In the genomic region with DNA sequence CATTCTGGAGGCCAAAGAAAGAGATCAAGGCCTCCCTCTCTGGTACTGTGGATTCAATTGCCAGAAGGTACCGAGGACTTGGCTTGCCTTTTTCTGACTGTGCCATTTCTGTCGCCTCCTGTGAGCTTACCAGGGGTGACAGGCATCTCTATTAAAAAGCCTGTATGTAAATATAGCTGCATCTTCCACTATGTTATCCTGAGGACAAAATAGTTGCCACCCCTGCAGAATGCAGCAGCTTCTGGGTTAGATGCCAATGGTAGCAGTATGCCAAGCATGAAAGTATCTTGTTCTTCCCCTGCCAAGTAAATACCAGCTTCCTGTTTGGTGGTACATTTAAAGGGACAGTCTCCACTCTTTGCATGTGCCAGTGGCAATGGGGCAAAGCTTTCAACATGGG, we compare ENCODE assay signal across 26 cellular contexts. TPM values are rescaled to one million over a fixed set of nuclear protein-coding genes. Genes with fewer than 3 reads are reported as not detected.
"Had no signal": no experiment of that assay in that cellular context is flagged by ENCODE, and none has a peak within 500 bp of the region (broad histone marks: within the 10 kb centered on the region; RNA-seq: fewer than 3 reads in every experiment).

No MANE protein-coding gene starts in this region.

- H3K27me3 Mint-ChIP-seq: activated CD8-positive, alpha-beta T cell treated with anti-CD3 and anti-CD28 coated beads for 36 hours; activated naive CD4-positive, alpha-beta T cell treated with anti-CD3 and anti-CD28 coated beads, Interleukin-2, amount 10 ng/mL, durations not matched to agents 7 days and 5 days; activated naive CD8-positive, alpha-beta T cell treated with anti-CD3 and anti-CD28 coated beads for 36 hours had no signal

- ATAC-seq: activated CD4-positive, CD25-positive, alpha-beta regulatory T cell treated with anti-CD3 and anti-CD28 coated beads, Interleukin-2, amount 50 U/mL, for 24 hours; activated CD8-positive, alpha-beta T cell treated with anti-CD3 and anti-CD28 coated beads for 36 hours; activated T-cell treated with anti-CD3 and anti-CD28 coated beads, Interleukin-2, amount 50 U/mL, for 72 hours; Panc1 had no signal

- H3K36me3 Mint-ChIP-seq: activated naive CD4-positive, alpha-beta T cell treated with anti-CD3 and anti-CD28 coated beads, Interleukin-2, amount 10 ng/mL, durations not matched to agents 7 days and 5 days; activated naive CD8-positive, alpha-beta T cell treated with anti-CD3 and anti-CD28 coated beads for 36 hours had no signal

- H3K27ac Mint-ChIP-seq: activated CD8-positive, alpha-beta T cell treated with anti-CD3 and anti-CD28 coated beads for 36 hours; activated naive CD4-positive, alpha-beta T cell treated with anti-CD3 and anti-CD28 coated beads, Interleukin-2, amount 10 ng/mL, durations not matched to agents 7 days and 5 days; activated naive CD8-positive, alpha-beta T cell treated with anti-CD3 and anti-CD28 coated beads for 36 hours; activated T-cell treated with anti-CD3 and anti-CD28 coated beads, Interleukin-2, amount 50 U/mL, for 72 hours; activated T-helper 2 cell treated with anti-CD3 and anti-CD28 coated beads, Interferon-gamma antibody, Interleukin-2, Interleukin-4, amounts not matched to agents 10 μg/mL and 5 μg/mL and 100 μg/mL, durations not matched to agents 14 hours and 24 hours and 36 hours; T-helper 1 cell treated with Interleukin-12 subunit alpha and Interleukin-12 subunit beta and Interleukin-4 antibody, amounts not matched to agents 30 μg/mL and 1 μg/mL, for 36 hours had no signal

- H3K4me3 Mint-ChIP-seq: activated CD8-positive, alpha-beta T cell treated with anti-CD3 and anti-CD28 coated beads for 36 hours; activated naive CD4-positive, alpha-beta T cell treated with anti-CD3 and anti-CD28 coated beads, Interleukin-2, amount 10 ng/mL, durations not matched to agents 7 days and 5 days; activated naive CD8-positive, alpha-beta T cell treated with anti-CD3 and anti-CD28 coated beads for 36 hours; activated T-cell treated with anti-CD3 and anti-CD28 coated beads, Interleukin-2, amount 50 U/mL, for 72 hours; T-helper 1 cell treated with Interleukin-12 subunit alpha and Interleukin-12 subunit beta and Interleukin-4 antibody, amounts not matched to agents 30 μg/mL and 1 μg/mL, for 36 hours had no signal

- H3K9me3 Mint-ChIP-seq: activated CD8-positive, alpha-beta T cell treated with anti-CD3 and anti-CD28 coated beads for 36 hours; activated naive CD4-positive, alpha-beta T cell treated with anti-CD3 and anti-CD28 coated beads, Interleukin-2, amount 10 ng/mL, durations not matched to agents 7 days and 5 days; activated T-cell treated with anti-CD3 and anti-CD28 coated beads, Interleukin-2, amount 50 U/mL, for 72 hours; activated T-helper 2 cell treated with anti-CD3 and anti-CD28 coated beads, Interferon-gamma antibody, Interleukin-2, Interleukin-4, amounts not matched to agents 10 μg/mL and 5 μg/mL and 100 μg/mL, durations not matched to agents 14 hours and 24 hours and 36 hours; T-helper 1 cell treated with Interleukin-12 subunit alpha and Interleukin-12 subunit beta and Interleukin-4 antibody, amounts not matched to agents 30 μg/mL and 1 μg/mL, for 36 hours had no signal

- DNase-seq: activated CD4-positive, alpha-beta T cell treated with anti-CD3 and anti-CD28 coated beads for 4 hours; activated CD8-positive, alpha-beta memory T cell treated with anti-CD3 and anti-CD28 coated beads, Interleukin-2, amount 50 U/mL, for 4 hours; activated CD8-positive, alpha-beta T cell treated with anti-CD3 and anti-CD28 coated beads for 36 hours; activated gamma-delta T cell treated with Interleukin-2 at 50 U/mL for 16 hours; activated naive CD4-positive, alpha-beta T cell treated with anti-CD3 and anti-CD28 coated beads, Interleukin-2, amount 10 ng/mL, durations not matched to agents 7 days and 5 days; activated naive CD8-positive, alpha-beta T cell treated with anti-CD3 and anti-CD28 coated beads for 36 hours; activated T-cell treated with anti-CD3 and anti-CD28 coated beads, Interleukin-2, amount 50 U/mL, for 72 hours; central memory CD4-positive, alpha-beta T cell; Kasumi-1; KBM-7; NCI-H1105 treated with DMSO at 0.1 percent for 48 hours; NCI-H1436 treated with DMSO at 0.1 percent for 48 hours; NCI-H187; NCI-H2171; NCI-H2227 treated with DMSO at 0.1 percent for 48 hours; NCI-H446 treated with DMSO at 0.1 percent for 48 hours; NCI-H526; NCI-H774; OCI-M1; RPMI8226; SHP77 had no signal

- H3K4me1 Mint-ChIP-seq: activated naive CD4-positive, alpha-beta T cell treated with anti-CD3 and anti-CD28 coated beads, Interleukin-2, amount 10 ng/mL, durations not matched to agents 7 days and 5 days; activated naive CD8-positive, alpha-beta T cell treated with anti-CD3 and anti-CD28 coated beads for 36 hours had no signal

RNA-seq across cellular contexts. Expression of a gene that starts 10.7 kb away (rescaled TPM):
- total RNA-seq: activated CD8-positive, alpha-beta T cell treated with anti-CD3 and anti-CD28 coated beads for 36 hours; activated naive CD8-positive, alpha-beta T cell treated with anti-CD3 and anti-CD28 coated beads for 36 hours; activated T-cell treated with anti-CD3 and anti-CD28 coated beads, Interleukin-2, amount 50 U/mL, for 72 hours; activated T-helper 2 cell treated with anti-CD3 and anti-CD28 coated beads, Interferon-gamma antibody, Interleukin-2, Interleukin-4, amounts not matched to agents 10 μg/mL and 5 μg/mL and 100 μg/mL, durations not matched to agents 14 hours and 24 hours and 36 hours; SK-MEL-5 had no signal
